Comparison of ENCODE assay signal across 9 cellular contexts in the genomic region with DNA sequence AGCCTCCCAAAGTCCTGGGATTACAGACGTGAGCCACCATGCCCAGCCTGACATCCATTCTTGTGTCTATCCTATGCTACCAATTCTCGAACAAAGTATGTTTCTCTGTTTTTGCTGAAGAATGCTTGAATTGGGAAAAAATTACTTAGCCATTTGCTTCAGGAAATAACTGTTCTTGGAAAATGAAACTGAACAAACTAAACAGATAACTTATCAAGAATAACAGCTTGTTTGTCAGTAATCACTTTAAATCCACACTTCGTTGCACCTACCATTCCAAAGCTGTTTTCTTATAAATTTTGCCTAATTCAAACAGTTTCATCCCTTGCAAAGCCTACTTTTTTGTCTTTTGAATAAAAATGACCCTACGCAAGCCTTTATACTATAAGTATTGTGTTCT.
"Had no signal": no experiment of that assay in that cellular context is flagged by ENCODE, and none has a peak within 500 bp of the region (broad histone marks: within the 10 kb centered on the region; RNA-seq: fewer than 3 reads in every experiment).

No MANE protein-coding gene starts in this region.

- FAIRE-seq: H1, H54, HepG2, HTR-8/SVneo had no signal

- H3K27me3 Mint-ChIP-seq: IgD-negative memory B cell had no signal

- H3K27ac Mint-ChIP-seq: GM23338, H9, IgD-negative memory B cell had no signal

- H3K9me3 Mint-ChIP-seq: GM23338, H9 had no signal

- DNase-seq: H9, HCEC 1CT, KG1 had no signal

- H2AFZ ChIP-seq: GM23338 had no signal

- H3K4me1 Mint-ChIP-seq: IgD-negative memory B cell had no signal

- H3K4me3 ChIP-seq: GM23338 had no signal

- H3K4me2 ChIP-seq: GM23338 had no signal

- ATAC-seq: GM23338, HepG2 had no signal

- H3K4me3 Mint-ChIP-seq: GM23338, H9, IgD-negative memory B cell had no signal
